26 cellular contexts compared by ENCODE assay signal in the genomic region with DNA sequence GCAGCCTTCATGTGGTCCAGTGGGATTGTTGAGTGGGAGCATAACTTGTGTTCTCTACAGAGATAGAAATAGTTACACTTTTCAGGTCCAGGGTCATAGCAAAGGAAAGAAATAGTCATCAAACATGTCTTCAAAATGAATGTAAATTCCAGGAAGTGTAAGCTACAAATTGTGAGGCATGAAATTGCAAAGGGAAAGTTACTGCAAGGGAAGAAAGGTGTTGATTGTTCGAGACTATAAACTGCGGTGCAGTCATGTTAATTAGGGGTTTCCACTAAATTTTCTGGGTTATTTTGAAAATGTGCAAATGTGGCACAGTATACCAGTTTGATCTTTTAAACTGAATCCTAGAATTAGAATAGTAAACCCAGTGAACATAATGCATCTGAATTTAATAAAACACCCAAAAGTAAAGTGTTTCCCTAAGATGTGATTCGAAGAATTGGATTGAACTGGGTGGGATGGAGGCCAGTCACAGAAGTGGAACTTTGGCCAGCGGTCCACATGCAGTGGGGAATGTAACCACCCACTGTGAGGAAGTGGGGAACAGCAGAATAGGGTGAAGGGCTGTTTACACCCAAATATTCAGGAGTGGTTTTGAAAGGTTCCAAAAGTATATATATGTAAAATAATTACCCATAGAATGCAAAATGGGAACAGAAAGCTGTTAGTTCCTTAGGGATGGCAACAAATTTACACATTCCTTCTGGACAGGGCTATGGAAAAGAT.
"Had no signal": no experiment of that assay in that cellular context is flagged by ENCODE, and none has a peak within 500 bp of the region (broad histone marks: within the 10 kb centered on the region; RNA-seq: fewer than 3 reads in every experiment).

No MANE protein-coding gene starts in this region.

- H3K4me1 ChIP-seq: esophagus squamous epithelium, left lung, neural progenitor cell, psoas muscle, sigmoid colon, thyroid gland had no signal

- ATAC-seq: heart right ventricle; left cardiac atrium; left lung; naive thymus-derived CD4-positive, alpha-beta T cell; psoas muscle; right cardiac atrium had no signal

- H3K27ac ChIP-seq: coronary artery, esophagus squamous epithelium, heart right ventricle, left lung, neural progenitor cell, psoas muscle, sigmoid colon, stomach, thyroid gland had no signal

- H3K4me1 Mint-ChIP-seq: naive thymus-derived CD4-positive, alpha-beta T cell; neural progenitor cell had no signal

- H3K27ac Mint-ChIP-seq: naive thymus-derived CD4-positive, alpha-beta T cell; neural progenitor cell had no signal

- H3K4me3 ChIP-seq: coronary artery, esophagus squamous epithelium, heart right ventricle, left lung, neural progenitor cell, psoas muscle, sigmoid colon, stomach, thyroid gland had no signal

- H3K4me3 Mint-ChIP-seq: naive thymus-derived CD4-positive, alpha-beta T cell; nephron; neural progenitor cell had no signal

- FAIRE-seq: islet of Langerhans had no signal

- H3K36me3 ChIP-seq: esophagus squamous epithelium, heart right ventricle, left lung, neural progenitor cell, sigmoid colon, stomach, thyroid gland had no signal

- H3K9me3 Mint-ChIP-seq: nephron, neural progenitor cell had no signal

- H3K27me3 ChIP-seq: heart right ventricle, left lung, neural progenitor cell, sigmoid colon, stomach, thyroid gland had no signal

- H3K9me3 ChIP-seq: esophagus squamous epithelium, heart right ventricle, left lung, psoas muscle, sigmoid colon, stomach, thyroid gland had no signal

- DNase-seq: dermis blood vessel endothelial cell; effector memory CD4-positive, alpha-beta T cell; erythroblast; esophagus squamous epithelium; foreskin melanocyte; glutamatergic neuron; heart right ventricle; hippocampal formation; left cardiac atrium; left lung; mesendoderm; midbrain; naive thymus-derived CD4-positive, alpha-beta T cell; psoas muscle; right cardiac atrium; sigmoid colon; stimulated activated CD4-positive, alpha-beta T cell treated with anti-CD3 and anti-CD28 coated beads, Interleukin-2, amount 100 ng/mL, for 24 hours; stimulated activated CD4-positive, alpha-beta T cell treated with anti-CD3 and anti-CD28 coated beads, Interleukin-4, amount 100 ng/mL, for 4 hours; stimulated activated naive CD4-positive, alpha-beta T cell treated with Interleukin-2 at 50 U/mL for 16 hours; stomach; thyroid gland; trophoblast cell had no signal

- H3K36me3 Mint-ChIP-seq: naive thymus-derived CD4-positive, alpha-beta T cell; neural progenitor cell had no signal
